7 cellular contexts compared by ENCODE assay signal in the genomic region with DNA sequence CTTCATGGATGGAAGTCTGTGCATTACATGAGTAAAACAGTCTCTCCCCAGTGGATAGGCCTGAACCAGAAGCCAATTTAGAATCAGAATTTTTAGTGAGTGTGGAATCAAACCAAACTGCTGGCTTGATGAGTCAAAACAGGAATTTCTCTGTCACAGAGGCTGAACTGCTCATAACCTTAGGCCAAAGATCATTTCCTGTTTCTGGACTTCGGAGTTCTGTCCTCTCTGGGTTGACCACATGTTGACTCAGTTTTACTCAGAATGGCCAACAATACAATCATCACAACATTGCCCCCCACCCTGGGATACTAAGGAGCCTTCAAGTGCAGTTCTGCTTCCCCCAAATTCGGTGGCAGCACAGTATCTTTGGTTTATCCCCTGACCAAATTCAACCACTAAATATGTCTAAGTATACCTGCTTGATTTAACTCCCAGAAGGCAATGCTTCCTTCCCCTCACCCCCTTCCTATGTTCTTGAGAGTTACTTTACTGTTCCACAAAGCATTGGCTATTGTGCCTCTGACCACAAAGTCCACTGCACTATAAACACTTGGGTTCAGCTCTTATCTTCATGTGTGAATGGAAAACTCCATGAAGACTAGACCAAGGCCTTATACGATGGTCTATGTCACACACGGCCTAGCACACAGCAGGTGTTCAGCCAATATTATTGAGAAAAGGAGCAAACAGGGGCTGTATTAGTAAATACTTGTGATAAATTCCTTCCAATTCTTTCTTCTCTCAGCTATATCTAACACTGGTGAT.
DNase-seq lines count a peak whose midpoint lies in the region; ATAC-seq and TF ChIP-seq lines count a peak whose summit lies in the region.

No MANE protein-coding gene starts in this region.

- no peak for TF ChIP-seq POLR2A in stomach (IDR thresholded peaks at IDR 0.05)

- DNase-seq in GM19238 (ENCODE audit: insufficient read length, low spot score) (peak; percentile 4), MG63 (peak; percentile 31), SKM-1 treated with dmso at 0.1 percent for 144 hours (lab: John Stamatoyannopoulos, UW; ENCODE audit: unreplicated experiment) (no peak), stomach (no peak)
- DNase-seq in activated CD8-positive, alpha-beta T cell treated with anti-CD3 and anti-CD28 coated beads for 36 hours = no peak

- peaks cover 5% of the 10 kb centered on the region for H3K4me1 Mint-ChIP-seq in stimulated activated memory B cell treated with anti-CD40 and anti-IgM and Interleukin-4, amounts not matched to agents 10 μg/mL and 1 μg/mL and 100 μg/mL, for 72 hours
- H3K4me1 Mint-ChIP-seq in activated CD8-positive, alpha-beta T cell treated with anti-CD3 and anti-CD28 coated beads for 36 hours (ENCODE audit: low read depth) = no peaks in the 10 kb centered on the region

- TF ChIP-seq EP300 in stomach (IDR thresholded peaks at IDR 0.05) = no peak

- H3K9me3 Mint-ChIP-seq in stimulated activated memory B cell treated with anti-CD40 and anti-IgM and Interleukin-4, amounts not matched to agents 10 μg/mL and 1 μg/mL and 100 μg/mL, for 72 hours = no peaks in the 10 kb centered on the region
- H3K9me3 Mint-ChIP-seq in activated CD8-positive, alpha-beta T cell treated with anti-CD3 and anti-CD28 coated beads for 36 hours = no peaks in the 10 kb centered on the region

- TF ChIP-seq CTCF in stomach (IDR thresholded peaks at IDR 0.05) = no peak
- no peak for TF ChIP-seq CTCF in activated CD8-positive, alpha-beta T cell treated with anti-CD3 and anti-CD28 coated beads for 36 hours (IDR thresholded peaks at IDR 0.05)

- intact Hi-C loops in stomach (cut with DNase I; ENCODE audit: low total_unique reads) = no loop called here
- intact Hi-C loops in activated CD8-positive, alpha-beta T cell treated with anti-CD3 and anti-CD28 coated beads for 36 hours (cut with micrococcal nuclease) = no loop called here

- CTCF ChIA-PET in activated CD8-positive, alpha-beta T cell treated with anti-CD3 and anti-CD28 coated beads for 36 hours (lab: Charles Lee) = no interaction called here

- H3K9me3 ChIP-seq in MG63 = no peaks in the 10 kb centered on the region
- H3K9me3 ChIP-seq in stomach = no peaks in the 10 kb centered on the region

- H3K27me3 ChIP-seq in MG63 (no peaks in the 10 kb centered on the region), stomach (no peaks in the 10 kb centered on the region)

- peak; percentile 92 for ATAC-seq in HG02798 (IDR thresholded peaks at IDR 0.05; ENCODE audit: poor library complexity, unreplicated experiment)
- ATAC-seq in stimulated activated memory B cell treated with anti-CD40 and anti-IgM and Interleukin-4, amounts not matched to agents 10 μg/mL and 1 μg/mL and 100 μg/mL, for 72 hours = peak; percentile 65
- ATAC-seq in activated CD8-positive, alpha-beta T cell treated with anti-CD3 and anti-CD28 coated beads for 36 hours = no peak

- no peak overlapping the region for H3K27ac ChIP-seq in stomach

- no peak overlapping the region for H3K4me3 Mint-ChIP-seq in stimulated activated memory B cell treated with anti-CD40 and anti-IgM and Interleukin-4, amounts not matched to agents 10 μg/mL and 1 μg/mL and 100 μg/mL, for 72 hours
- H3K4me3 Mint-ChIP-seq in activated CD8-positive, alpha-beta T cell treated with anti-CD3 and anti-CD28 coated beads for 36 hours = no peak overlapping the region

- no peak overlapping the region for H3K4me3 ChIP-seq in MG63
- no peak overlapping the region for H3K4me3 ChIP-seq in stomach

- H3K36me3 ChIP-seq in MG63 (no peaks in the 10 kb centered on the region), stomach (no peaks in the 10 kb centered on the region)

- no peak overlapping the region for H3K27ac Mint-ChIP-seq in stimulated activated memory B cell treated with anti-CD40 and anti-IgM and Interleukin-4, amounts not matched to agents 10 μg/mL and 1 μg/mL and 100 μg/mL, for 72 hours
- H3K27ac Mint-ChIP-seq in activated CD8-positive, alpha-beta T cell treated with anti-CD3 and anti-CD28 coated beads for 36 hours = no peak overlapping the region

- POLR2A ChIA-PET in activated CD8-positive, alpha-beta T cell treated with anti-CD3 and anti-CD28 coated beads for 36 hours (lab: Charles Lee) = no interaction called here

- WGBS in stomach, 5 donors = 59 to 72% (median 69%) methylated on average over 4 of the region's 4 CpGs

- H3K36me3 Mint-ChIP-seq in stimulated activated memory B cell treated with anti-CD40 and anti-IgM and Interleukin-4, amounts not matched to agents 10 μg/mL and 1 μg/mL and 100 μg/mL, for 72 hours = no peaks in the 10 kb centered on the region
- H3K36me3 Mint-ChIP-seq in activated CD8-positive, alpha-beta T cell treated with anti-CD3 and anti-CD28 coated beads for 36 hours (ENCODE audit: low read depth) = no peaks in the 10 kb centered on the region

- H3K4me1 ChIP-seq in stomach = peaks cover 0 to 22% (median 4%) of the 10 kb centered on the region in 4 donors

- peaks cover 19% of the 10 kb centered on the region for H3K27me3 Mint-ChIP-seq in stimulated activated memory B cell treated with anti-CD40 and anti-IgM and Interleukin-4, amounts not matched to agents 10 μg/mL and 1 μg/mL and 100 μg/mL, for 72 hours
- peaks cover 2% of the 10 kb centered on the region for H3K27me3 Mint-ChIP-seq in activated CD8-positive, alpha-beta T cell treated with anti-CD3 and anti-CD28 coated beads for 36 hours

Comparison
In these comparisons a context has a peak if more than half of its experiments do, and no peak if none do; other contexts are left out.
1. DNase-seq: peak in GM19238 (single experiment) and MG63 (single experiment); none in SKM-1 treated with dmso at 0.1 percent for 144 hours (single experiment), stomach (single experiment) and activated CD8-positive, alpha-beta T cell treated with anti-CD3 and anti-CD28 coated beads for 36 hours (single experiment).